In the genomic region with DNA sequence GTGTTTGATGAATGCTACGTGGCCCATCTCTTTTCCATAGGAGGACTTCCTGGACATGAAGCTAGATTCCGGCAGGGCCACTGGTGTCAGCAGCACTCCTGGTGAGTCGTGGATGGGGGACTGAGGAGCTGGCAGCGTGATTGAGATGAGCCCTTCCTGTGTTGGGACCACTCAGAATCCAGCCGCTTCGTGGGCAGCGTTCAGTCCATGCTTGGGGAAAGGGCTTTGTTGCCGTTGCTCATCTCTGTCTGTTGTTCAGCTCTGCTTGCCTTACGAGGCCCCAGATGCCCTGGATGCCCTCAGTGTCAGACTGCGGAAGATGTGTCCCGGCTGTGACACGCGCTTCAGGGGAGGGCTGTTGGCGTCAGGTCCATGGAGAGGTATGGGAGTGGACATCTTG, we compare ENCODE assay signal across 14 cellular contexts.
A peak's percentile ranks its signal among the peaks of the same experiment; 100 is the strongest.
DNase-seq lines count a peak whose midpoint lies in the region; ATAC-seq and TF ChIP-seq lines count a peak whose summit lies in the region.
"Had no signal": no experiment of that assay in that cellular context is flagged by ENCODE, and none has a peak within 500 bp of the region (broad histone marks: within the 10 kb centered on the region; RNA-seq: fewer than 3 reads in every experiment).

No MANE protein-coding gene starts in this region.

- no peak overlapping the region for H3K18ac ChIP-seq in neuronal stem cell (ENCODE audit: low read length)

- H3K4me3 Mint-ChIP-seq in activated CD4-positive, alpha-beta T cell treated with anti-CD3 and anti-CD28 coated beads, Interleukin-2, amount 10 ng/mL, durations not matched to agents 7 days and 5 days: no peak overlapping the region
- H3K4me3 Mint-ChIP-seq: CD4-positive, alpha-beta T cell had no signal

- TF ChIP-seq CTCF in heart right ventricle (IDR thresholded peaks at IDR 0.05): no peak
- TF ChIP-seq CTCF in RWPE2 (IDR thresholded peaks at IDR 0.05; ENCODE audit: poor library complexity, severe bottlenecking): no peak
- TF ChIP-seq CTCF in upper lobe of right lung (IDR thresholded peaks at IDR 0.05): no peak

- WGBS in heart right ventricle, 2 donors: 86 to 89% methylated on average over 14 of the region's 14 CpGs
- no CpG with 5 or more reads among the region's 14 CpGs for WGBS in neuronal stem cell (ENCODE audit: extremely low coverage in 2 of 2, insufficient read length in 2 of 2, insufficient replicate concordance in 1 of 2), 2 donors

- H3K36me3 Mint-ChIP-seq in activated CD4-positive, alpha-beta T cell treated with anti-CD3 and anti-CD28 coated beads, Interleukin-2, amount 10 ng/mL, durations not matched to agents 7 days and 5 days (ENCODE audit: low read depth): no peaks in the 10 kb centered on the region

- H3K4me1 ChIP-seq in heart right ventricle (no peaks in the 10 kb centered on the region), RWPE2 (ENCODE audit: insufficient read depth, poor library complexity, severe bottlenecking) (no peaks in the 10 kb centered on the region), neuronal stem cell (ENCODE audit: control insufficient read depth in 2 of 2, insufficient read depth in 1 of 2, low read depth in 1 of 2, low read length in 2 of 2) (peaks cover 0 to 2% of the 10 kb centered on the region in 2 donors), upper lobe of right lung (no peaks in the 10 kb centered on the region)
- H3K4me1 ChIP-seq: BLaER1 treated with 17β-estradiol and CSF1 and Interleukin-3, amounts not matched to agents 10 nM and 100 nM had no signal

- peak overlapping the region; percentile 4 for H3K9ac ChIP-seq in neuronal stem cell (ENCODE audit: low read depth, low read length, poor library complexity)
- H3K9ac ChIP-seq: BLaER1 treated with 17β-estradiol and CSF1 and Interleukin-3, amounts not matched to agents 10 nM and 100 nM had no signal

- no peak overlapping the region for H3K14ac ChIP-seq in neuronal stem cell (ENCODE audit: low read length)

- DNase-seq in left cardiac atrium (peak; percentile 6), heart right ventricle (no peak), RWPE2 (ENCODE audit: low spot score) (peak; percentile 53), neuronal stem cell (ENCODE audit: low spot score) (no peak), upper lobe of right lung (peak; percentile 35)
- no peak for DNase-seq in activated CD4-positive, alpha-beta T cell treated with anti-CD3 and anti-CD28 coated beads, Interleukin-2, amount 10 ng/mL, durations not matched to agents 7 days and 5 days
- DNase-seq: ACHN; Calu3; CD4-positive, alpha-beta T cell; DMS 273 treated with DMSO at 0.1 percent for 48 hours; H7 had no signal

- no peak overlapping the region for H3K4me3 ChIP-seq in heart right ventricle
- no peak overlapping the region for H3K4me3 ChIP-seq in RWPE2 (ENCODE audit: severe bottlenecking)
- no peak overlapping the region for H3K4me3 ChIP-seq in neuronal stem cell (ENCODE audit: low read length in 2 of 2)
- no peak overlapping the region for H3K4me3 ChIP-seq in upper lobe of right lung
- H3K4me3 ChIP-seq: BLaER1 treated with 17β-estradiol and CSF1 and Interleukin-3, amounts not matched to agents 10 nM and 100 nM; GM12878 had no signal

- no peak overlapping the region for H2BK12ac ChIP-seq in neuronal stem cell (ENCODE audit: low read length)

- H3K4me2 ChIP-seq in neuronal stem cell (ENCODE audit: insufficient read depth, low read length, poor library complexity, severe bottlenecking): no peak overlapping the region
- H3K4me2 ChIP-seq: BLaER1 treated with 17β-estradiol and CSF1 and Interleukin-3, amounts not matched to agents 10 nM and 100 nM had no signal

- no peaks in the 10 kb centered on the region for H3K9me3 Mint-ChIP-seq in activated CD4-positive, alpha-beta T cell treated with anti-CD3 and anti-CD28 coated beads, Interleukin-2, amount 10 ng/mL, durations not matched to agents 7 days and 5 days
- H3K9me3 Mint-ChIP-seq: CD4-positive, alpha-beta T cell had no signal

- no peaks in the 10 kb centered on the region for H3K27me3 ChIP-seq in heart right ventricle
- no peaks in the 10 kb centered on the region for H3K27me3 ChIP-seq in RWPE2 (ENCODE audit: insufficient read depth, poor library complexity, severe bottlenecking)
- no peaks in the 10 kb centered on the region for H3K27me3 ChIP-seq in neuronal stem cell (ENCODE audit: control insufficient read depth in 3 of 3, insufficient read depth in 3 of 3, low read depth in 1 of 3, low read length in 3 of 3)
- no peaks in the 10 kb centered on the region for H3K27me3 ChIP-seq in upper lobe of right lung
- H3K27me3 ChIP-seq: BLaER1 treated with 17β-estradiol and CSF1 and Interleukin-3, amounts not matched to agents 10 nM and 100 nM had no signal

- no peak overlapping the region for H2AFZ ChIP-seq in neuronal stem cell (ENCODE audit: low read length)

- H4K8ac ChIP-seq in neuronal stem cell (ENCODE audit: low read depth, low read length): no peak overlapping the region

- H3K23ac ChIP-seq in neuronal stem cell (ENCODE audit: low read depth, low read length, poor library complexity): peak overlapping the region; percentile 35

- no peak overlapping the region for H2AK5ac ChIP-seq in neuronal stem cell (ENCODE audit: low read depth, low read length)

- no peak overlapping the region for H4K91ac ChIP-seq in neuronal stem cell (ENCODE audit: low read depth, low read length, poor library complexity)

- H3K27ac Mint-ChIP-seq in activated CD4-positive, alpha-beta T cell treated with anti-CD3 and anti-CD28 coated beads, Interleukin-2, amount 10 ng/mL, durations not matched to agents 7 days and 5 days: no peak overlapping the region
- H3K27ac Mint-ChIP-seq: CD4-positive, alpha-beta T cell had no signal

- H3K36me3 ChIP-seq in heart right ventricle (peaks cover 0 to 4% (median 0%) of the 10 kb centered on the region in 9 donors), RWPE2 (ENCODE audit: low read depth) (no peaks in the 10 kb centered on the region), neuronal stem cell (replicated peaks in 1 of 2; ENCODE audit: control insufficient read depth in 2 of 2, insufficient read depth in 2 of 2, low read length in 2 of 2) (peaks cover 0 to 3% of the 10 kb centered on the region in 2 donors), upper lobe of right lung (no peaks in the 10 kb centered on the region)
- H3K36me3 ChIP-seq: BLaER1 treated with 17β-estradiol and CSF1 and Interleukin-3, amounts not matched to agents 10 nM and 100 nM had no signal

- no peak overlapping the region for H3K4ac ChIP-seq in neuronal stem cell (ENCODE audit: low read length)

- POLR2A ChIA-PET in activated CD4-positive, alpha-beta T cell treated with anti-CD3 and anti-CD28 coated beads, Interleukin-2, amount 10 ng/mL, durations not matched to agents 7 days and 5 days (lab: Charles Lee): no interaction called here

- no peak overlapping the region for H2BK15ac ChIP-seq in neuronal stem cell (ENCODE audit: low read length)

- intact Hi-C loops in left cardiac atrium (cut with DNase I) (no loop called here), heart right ventricle (cut with DNase I) (no loop called here), upper lobe of right lung (cut with DNase I) (no loop called here)

- CTCF ChIA-PET in activated CD4-positive, alpha-beta T cell treated with anti-CD3 and anti-CD28 coated beads, Interleukin-2, amount 10 ng/mL, durations not matched to agents 7 days and 5 days (lab: Charles Lee): no interaction called here

- H3K9me3 ChIP-seq in heart right ventricle (no peaks in the 10 kb centered on the region), RWPE2 (ENCODE audit: severe bottlenecking) (no peaks in the 10 kb centered on the region), neuronal stem cell (replicated peaks in 1 of 2; ENCODE audit: control insufficient read depth in 2 of 2, insufficient read depth in 1 of 2, low read depth in 1 of 2, low read length in 2 of 2) (peaks cover 0 to 2% of the 10 kb centered on the region in 2 donors), upper lobe of right lung (no peaks in the 10 kb centered on the region)

- H2BK120ac ChIP-seq in neuronal stem cell (ENCODE audit: low read depth, low read length): no peak overlapping the region

- H3K79me1 ChIP-seq in neuronal stem cell (ENCODE audit: low read depth, low read length): no peaks in the 10 kb centered on the region

- no peak overlapping the region for H2BK5ac ChIP-seq in neuronal stem cell (ENCODE audit: low read length)

- H3K27ac ChIP-seq in heart right ventricle (no peak overlapping the region), RWPE2 (ENCODE audit: poor library complexity, severe bottlenecking) (no peak overlapping the region), neuronal stem cell (replicated peaks; ENCODE audit: low read length) (no peak overlapping the region), upper lobe of right lung (no peak overlapping the region)
- H3K27ac ChIP-seq: BLaER1 treated with 17β-estradiol and CSF1 and Interleukin-3, amounts not matched to agents 10 nM and 100 nM had no signal

- no peaks in the 10 kb centered on the region for H3K4me1 Mint-ChIP-seq in activated CD4-positive, alpha-beta T cell treated with anti-CD3 and anti-CD28 coated beads, Interleukin-2, amount 10 ng/mL, durations not matched to agents 7 days and 5 days

- H3K27me3 Mint-ChIP-seq in activated CD4-positive, alpha-beta T cell treated with anti-CD3 and anti-CD28 coated beads, Interleukin-2, amount 10 ng/mL, durations not matched to agents 7 days and 5 days: no peaks in the 10 kb centered on the region
- H3K27me3 Mint-ChIP-seq: CD4-positive, alpha-beta T cell had no signal

- no peak for ATAC-seq in left cardiac atrium
- no peak for ATAC-seq in heart right ventricle
- ATAC-seq in RWPE2 (ENCODE audit: low read depth): no peak
- ATAC-seq in upper lobe of right lung: no peak
- ATAC-seq in HG02759 (IDR thresholded peaks at IDR 0.05; ENCODE audit: unreplicated experiment): no peak
- ATAC-seq: GM12878 had no signal

Comparison
In these comparisons a context has a peak if more than half of its experiments do, and no peak if none do; other contexts are left out.
1. DNase-seq: peak in left cardiac atrium (single experiment), RWPE2 (single experiment) and upper lobe of right lung (single experiment); none in heart right ventricle (0 of 2), neuronal stem cell (single experiment) and activated CD4-positive, alpha-beta T cell treated with anti-CD3 and anti-CD28 coated beads, Interleukin-2, amount 10 ng/mL, durations not matched to agents 7 days and 5 days (single experiment).